Comparison of ENCODE assay signal across 8 cellular contexts in the genomic region with DNA sequence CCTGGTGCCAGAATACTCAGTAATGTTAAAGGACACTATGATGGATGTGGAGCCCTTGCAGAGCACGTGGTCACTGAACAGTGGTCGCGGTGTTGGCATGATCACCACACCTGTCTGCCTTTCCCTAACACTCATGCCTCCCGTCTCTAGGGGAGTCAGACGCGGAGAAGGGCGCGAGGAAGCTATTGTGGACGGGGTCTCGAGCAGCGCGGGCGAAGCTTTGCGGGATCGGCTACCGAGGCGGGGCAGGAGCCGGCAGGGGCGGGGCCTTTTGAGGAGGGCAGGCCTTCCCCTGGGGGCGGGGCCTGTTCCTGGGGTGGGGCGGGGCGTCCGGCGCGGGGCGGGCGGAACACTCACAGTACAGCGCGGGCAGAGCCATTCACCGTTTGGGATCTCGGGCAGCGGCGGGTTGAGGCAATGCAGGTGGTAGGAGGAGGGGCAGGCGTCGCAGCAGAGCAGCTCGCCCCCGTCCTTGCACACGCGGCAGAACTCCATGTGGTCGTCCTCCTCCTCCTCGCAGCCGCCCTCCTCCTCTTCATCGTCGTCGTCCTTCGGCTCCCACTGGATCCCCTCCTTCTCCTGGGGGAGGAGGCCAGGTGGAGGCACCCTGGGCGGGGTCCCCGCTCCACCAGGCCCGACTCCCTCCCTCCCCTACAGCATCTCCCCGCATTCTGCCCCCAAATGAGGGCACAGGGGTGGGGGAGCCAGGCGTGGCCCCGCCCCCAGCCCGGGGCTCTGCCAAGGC. TPM values are rescaled to one million over a fixed set of nuclear protein-coding genes. Genes with fewer than 3 reads are reported as not detected.
DNase-seq lines count a peak whose midpoint lies in the region; ATAC-seq, FAIRE-seq and TF ChIP-seq lines count a peak whose summit lies in the region.

No MANE protein-coding gene starts in this region.

- peak overlapping the region in 1 of 2 experiments; percentile 41; a peak in 2 of 4 replicates for H3K4me3 ChIP-seq in HCT116 (replicated peaks in 1 of 2; ENCODE audit: low read depth in 1 of 2, low read length in 2 of 2)
- no peak overlapping the region for H3K4me3 ChIP-seq in keratinocyte (ENCODE audit: control insufficient read depth in 2 of 3, extremely low read depth in 1 of 3, insufficient read depth in 2 of 3, low read depth in 1 of 3, low read length in 3 of 3)
- H3K4me3 ChIP-seq in uterus: no peak overlapping the region

- TF ChIP-seq RAD21 in HCT116 (IDR thresholded peaks at IDR 0.05; ENCODE audit: low read depth): no peak

- peak overlapping the region; percentile 22; the same call in 1 of the 2 replicates for H3K27ac ChIP-seq in HCT116 (ENCODE audit: low read depth, low read length)
- no peak overlapping the region for H3K27ac ChIP-seq in keratinocyte (ENCODE audit: control insufficient read depth, insufficient read depth, low read length)
- no peak overlapping the region for H3K27ac ChIP-seq in uterus

- H3K27me3 Mint-ChIP-seq in T-helper 1 cell treated with Interleukin-12 subunit alpha and Interleukin-12 subunit beta and Interleukin-4 antibody, amounts not matched to agents 30 μg/mL and 1 μg/mL, for 36 hours (ENCODE audit: low read depth): no peaks in the 10 kb centered on the region

- H3K9me3 Mint-ChIP-seq in T-helper 1 cell treated with Interleukin-12 subunit alpha and Interleukin-12 subunit beta and Interleukin-4 antibody, amounts not matched to agents 30 μg/mL and 1 μg/mL, for 36 hours: no peaks in the 10 kb centered on the region

- H4K20me1 ChIP-seq in HCT116 (ENCODE audit: insufficient read depth) (no peaks in the 10 kb centered on the region), keratinocyte (ENCODE audit: control insufficient read depth, extremely low read depth, insufficient read depth, low read length) (no peaks in the 10 kb centered on the region)

- H3K36me3 ChIP-seq in HCT116 (ENCODE audit: control insufficient read depth in 1 of 2, insufficient read depth in 2 of 2, low read length in 2 of 2) (no peaks in the 10 kb centered on the region), keratinocyte (ENCODE audit: control insufficient read depth in 2 of 2, extremely low read depth in 1 of 2, insufficient read depth in 2 of 2, low read length in 2 of 2) (no peaks in the 10 kb centered on the region), uterus (no peaks in the 10 kb centered on the region)

- H3K9me3 ChIP-seq in HCT116 (ENCODE audit: control insufficient read depth in 1 of 2, insufficient read depth in 1 of 2, low read depth in 1 of 2, low read length in 2 of 2) (no peaks in the 10 kb centered on the region), keratinocyte (ENCODE audit: control insufficient read depth, low read depth, low read length) (peaks cover 3% of the 10 kb centered on the region), uterus (no peaks in the 10 kb centered on the region)

- H3K36me3 Mint-ChIP-seq in T-helper 1 cell treated with Interleukin-12 subunit alpha and Interleukin-12 subunit beta and Interleukin-4 antibody, amounts not matched to agents 30 μg/mL and 1 μg/mL, for 36 hours (ENCODE audit: low read depth): no peaks in the 10 kb centered on the region

- CTCF ChIA-PET in HCT116 (lab: Charles Lee): no interaction called here

- peak overlapping the region; percentile 59 for H3K4me3 Mint-ChIP-seq in T-helper 1 cell treated with Interleukin-12 subunit alpha and Interleukin-12 subunit beta and Interleukin-4 antibody, amounts not matched to agents 30 μg/mL and 1 μg/mL, for 36 hours

- peak; percentile 48 for DNase-seq in HCT116 (ENCODE audit: low read depth, low spot score)
- DNase-seq in amniotic epithelial cell (ENCODE audit: low read depth): peak; percentile 15
- DNase-seq in keratinocyte (ENCODE audit: low read depth, low spot score): peak; percentile 35
- peak; percentile 42 for DNase-seq in stimulated activated CD8-positive, alpha-beta memory T cell treated with anti-CD3 and anti-CD28 coated beads, Interleukin-12 subunit alpha, Interleukin-12 subunit beta, amount 100 ng/mL, for 24 hours (ENCODE audit: extremely low read depth)
- DNase-seq in cerebellar cortex (ENCODE audit: low spot score): no peak
- DNase-seq in KG1 (lab: John Stamatoyannopoulos, UW): no peak
- DNase-seq in uterus: no peak

- no peaks in the 10 kb centered on the region for H3K27me3 ChIP-seq in HCT116 (ENCODE audit: insufficient read depth, low read length)
- H3K27me3 ChIP-seq in keratinocyte (ENCODE audit: control insufficient read depth, extremely low read depth, insufficient read depth, low read length): peaks cover 18% of the 10 kb centered on the region
- H3K27me3 ChIP-seq in uterus: no peaks in the 10 kb centered on the region

- H3K79me2 ChIP-seq in HCT116 (ENCODE audit: insufficient read depth, low read length) (no peaks in the 10 kb centered on the region), keratinocyte (ENCODE audit: control insufficient read depth, insufficient read depth, low read length) (no peaks in the 10 kb centered on the region)

- peak; percentile 30 for TF ChIP-seq POLR2A in HCT116 (IDR thresholded peaks at IDR 0.05; ENCODE audit: borderline replicate concordance, extremely low read depth, insufficient read depth, insufficient read length)
- no peak for TF ChIP-seq POLR2A in uterus (IDR thresholded peaks at IDR 0.05)

- no TSS peak for BruUV-seq in HCT116 (replicated peaks; lab: Mats Ljungman, UMichigan)

- H3K9me2 ChIP-seq in HCT116 (ENCODE audit: insufficient read depth): no peaks in the 10 kb centered on the region

- H3K27ac Mint-ChIP-seq in T-helper 1 cell treated with Interleukin-12 subunit alpha and Interleukin-12 subunit beta and Interleukin-4 antibody, amounts not matched to agents 30 μg/mL and 1 μg/mL, for 36 hours: no peak overlapping the region

- H3K4me1 ChIP-seq in HCT116 (ENCODE audit: control insufficient read depth in 1 of 2, insufficient read depth in 2 of 2, low read length in 2 of 2) (peaks cover 5 to 19% of the 10 kb centered on the region in 2 experiments; a peak in 3 of 4 replicates), keratinocyte (ENCODE audit: control insufficient read depth, extremely low read depth, insufficient read depth, low read length) (peaks cover 3% of the 10 kb centered on the region), uterus (no peaks in the 10 kb centered on the region)

- peaks cover 2% of the 10 kb centered on the region for H3K4me1 Mint-ChIP-seq in T-helper 1 cell treated with Interleukin-12 subunit alpha and Interleukin-12 subunit beta and Interleukin-4 antibody, amounts not matched to agents 30 μg/mL and 1 μg/mL, for 36 hours (ENCODE audit: low read depth)

- FAIRE-seq in keratinocyte (lab: Jason Lieb, UNC): no peak

- H2AFZ ChIP-seq in HCT116 (ENCODE audit: low read depth, low read length, poor library complexity, severe bottlenecking): peak overlapping the region; percentile 61
- peak overlapping the region; percentile 55 for H2AFZ ChIP-seq in keratinocyte (ENCODE audit: control insufficient read depth, low read length)

- peak; percentile 97 for ATAC-seq in HCT116

- RAD21 ChIA-PET in HCT116 (lab: Charles Lee; ENCODE audit: low non-redundant PET in 1 of 2, low total read pairs in 2 of 2, uncharacterized antibody in 2 of 2, unreplicated experiment in 2 of 2): interaction anchor here in 1 of 2 experiments (0.6 kb wide), 1 partner anchor 28 kb away, joined by 3 read pairs; no protein-coding TSS in a partner anchor

- H3K9ac ChIP-seq in HCT116 (ENCODE audit: low read length) (peak overlapping the region; percentile 45; the same call in 1 of the 2 replicates), keratinocyte (ENCODE audit: control insufficient read depth, extremely low read depth, insufficient read depth, low read length) (no peak overlapping the region)

- H3K9me1 ChIP-seq in keratinocyte (ENCODE audit: control insufficient read depth, extremely low read depth, insufficient read depth, low read length): no peaks in the 10 kb centered on the region

- H3K4me2 ChIP-seq in HCT116 (ENCODE audit: low read length): peak overlapping the region; percentile 81
- peak overlapping the region; percentile 76 for H3K4me2 ChIP-seq in keratinocyte (ENCODE audit: control insufficient read depth, extremely low read depth, insufficient read depth, low read depth, low read length)

- dilution Hi-C loops in keratinocyte (cut with MboI; ENCODE audit: extremely low pct_ligation_motif_present, low sequenced_read_pairs): no loop called here

- intact Hi-C loops in HCT116 (cut with micrococcal nuclease) (no loop called here), uterus (cut with DNase I; ENCODE audit: low total_unique reads) (no loop called here)

- no peak for TF ChIP-seq CTCF in HCT116 (IDR thresholded peaks at IDR 0.05 in 2 of 3, conservative IDR thresholded peaks at IDR 0.05 in 1 of 3; ENCODE audit: borderline replicate concordance in 1 of 3, insufficient read depth in 1 of 3, low read depth in 2 of 3, low read length in 2 of 3)
- no peak for TF ChIP-seq CTCF in keratinocyte (optimal IDR thresholded peaks at IDR 0.05 in 1 of 3, IDR thresholded peaks at IDR 0.05 in 1 of 3, conservative IDR thresholded peaks at IDR 0.05 in 1 of 3; ENCODE audit: extremely low read depth in 1 of 3, insufficient read depth in 2 of 3, low read length in 3 of 3)
- TF ChIP-seq CTCF in uterus (IDR thresholded peaks at IDR 0.05): no peak

- POLR2A ChIA-PET in HCT116 (lab: Charles Lee): interaction anchor here (0.6 kb wide), 1 partner anchor 92 kb away, joined by 4 read pairs; no protein-coding TSS in a partner anchor

RNA-seq across cellular contexts. Expression of a gene that starts 31.5 kb away (rescaled TPM):
- total RNA-seq in HCT116 (2021; ENCODE audit: unreplicated experiment) (6.1 TPM), uterus (1 to 10 TPM in 1 of 4 donors, under 1 TPM in 1, not detected in 2; 0.69 to 1.3 TPM)
- polyA plus RNA-seq in HCT116 (2012): 5.0 and 6.3 TPM in 2 replicates
- polyA plus RNA-seq in keratinocyte: 0.03 to 0.07 TPM (median 0.05 TPM) in 3 replicates
- 0.47 TPM for polyA plus RNA-seq in keratinocyte (2011; ENCODE audit: low read depth)
- 0.04 and 0.07 TPM in 2 replicates for polyA plus RNA-seq in keratinocyte (2011; cell fraction: cytosol; rRNA removed)
- 0.27 and 0.33 TPM in 2 replicates for polyA plus RNA-seq in keratinocyte (2011; cell fraction: nucleus; rRNA removed)
- polyA plus RNA-seq in keratinocyte (2012; ENCODE audit: low replicate concordance): 0.10 TPM in 2 replicates
- 0.39 TPM in 1 of 3 replicates, not detected in the others for polyA minus RNA-seq in keratinocyte
- polyA minus RNA-seq in keratinocyte (2011; cell fraction: cytosol; rRNA and poly(A)+ RNA removed): not detected
- polyA minus RNA-seq in keratinocyte (2011; cell fraction: nucleus; rRNA and poly(A)+ RNA removed): 0.11 and 0.16 TPM in 2 replicates

RNA-seq across cellular contexts. Expression of a gene that starts 50.7 kb away (rescaled TPM):
- total RNA-seq in HCT116 (2021; ENCODE audit: unreplicated experiment): 456 TPM
- polyA plus RNA-seq in HCT116 (2012): 563 and 639 TPM in 2 replicates
- 209 to 421 TPM (median 239 TPM) in 3 replicates for polyA plus RNA-seq in keratinocyte
- 511 TPM for polyA plus RNA-seq in keratinocyte (2011; ENCODE audit: low read depth)
- polyA plus RNA-seq in keratinocyte (2011; cell fraction: cytosol; rRNA removed): 250 and 473 TPM in 2 replicates
- polyA plus RNA-seq in keratinocyte (2011; cell fraction: nucleus; rRNA removed): 68.6 and 124 TPM in 2 replicates
- polyA plus RNA-seq in keratinocyte (2012; ENCODE audit: low replicate concordance): 715 and 1,079 TPM in 2 replicates
- 8.1 to 53.0 TPM (median 29.8 TPM) in 3 replicates for polyA minus RNA-seq in keratinocyte
- polyA minus RNA-seq in keratinocyte (2011; cell fraction: cytosol; rRNA and poly(A)+ RNA removed): 54.1 TPM
- polyA minus RNA-seq in keratinocyte (2011; cell fraction: nucleus; rRNA and poly(A)+ RNA removed): 12.8 and 21.7 TPM in 2 replicates
- total RNA-seq in uterus: 100 to 1,000 TPM; 140 to 543 (median 252) TPM

RNA-seq across cellular contexts. Expression of a gene that starts 57.2 kb away (rescaled TPM):
- 61.2 TPM for total RNA-seq in HCT116 (2021; ENCODE audit: unreplicated experiment)
- 28.4 and 32.1 TPM in 2 replicates for polyA plus RNA-seq in HCT116 (2012)
- polyA plus RNA-seq in keratinocyte: 6.1 to 11.0 TPM (median 8.5 TPM) in 3 replicates
- polyA plus RNA-seq in keratinocyte (2011; ENCODE audit: low read depth): 2.1 TPM
- 1.8 and 2.8 TPM in 2 replicates for polyA plus RNA-seq in keratinocyte (2011; cell fraction: cytosol; rRNA removed)
- 68.3 and 74.8 TPM in 2 replicates for polyA plus RNA-seq in keratinocyte (2011; cell fraction: nucleus; rRNA removed)
- polyA plus RNA-seq in keratinocyte (2012; ENCODE audit: low replicate concordance): 1.1 and 4.5 TPM in 2 replicates
- polyA minus RNA-seq in keratinocyte: 5.5 to 9.6 TPM (median 6.7 TPM) in 3 replicates
- 5.4 TPM for polyA minus RNA-seq in keratinocyte (2011; cell fraction: cytosol; rRNA and poly(A)+ RNA removed)
- 12.5 and 14.0 TPM in 2 replicates for polyA minus RNA-seq in keratinocyte (2011; cell fraction: nucleus; rRNA and poly(A)+ RNA removed)
- total RNA-seq in uterus: 10 to 100 TPM in 3 of 4 donors, 1 to 10 TPM in 1; 2.1 to 41.1 (median 20.5) TPM

Comparison
In these comparisons a context has a peak if more than half of its experiments do, and no peak if none do; other contexts are left out.
1. DNase-seq: peak in HCT116 (single experiment), amniotic epithelial cell (single experiment), keratinocyte (single experiment) and stimulated activated CD8-positive, alpha-beta memory T cell treated with anti-CD3 and anti-CD28 coated beads, Interleukin-12 subunit alpha, Interleukin-12 subunit beta, amount 100 ng/mL, for 24 hours (single experiment); none in cerebellar cortex (single experiment), KG1 (single experiment) and uterus (0 of 2).